ENCODE assay signal across 19 cellular contexts in the genomic region with DNA sequence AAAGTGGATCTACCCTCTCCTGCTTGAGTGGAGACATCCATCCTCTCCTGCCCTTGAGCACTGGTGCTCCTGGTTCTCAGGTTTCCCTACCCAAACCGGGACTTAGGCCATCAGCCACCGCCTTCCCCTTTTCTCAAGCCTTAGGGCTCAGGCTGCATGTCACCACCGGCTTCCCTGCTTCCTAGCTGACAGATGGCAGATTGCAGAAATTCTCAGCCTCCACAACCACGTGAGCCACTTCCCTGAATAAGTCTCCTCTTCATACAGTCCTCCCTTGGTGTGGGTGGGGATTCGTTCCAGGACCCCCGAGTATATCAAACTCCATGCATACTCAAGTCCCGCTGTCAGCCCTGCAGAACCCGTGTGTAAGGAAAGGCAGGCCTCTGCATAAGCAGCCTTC.
"Had no signal": no experiment of that assay in that cellular context is flagged by ENCODE, and none has a peak within 500 bp of the region (broad histone marks: within the 10 kb centered on the region; RNA-seq: fewer than 3 reads in every experiment).

No MANE protein-coding gene starts in this region.

- H3K27me3 ChIP-seq: adrenal gland, tibial artery, uterus had no signal

- H3K36me3 ChIP-seq: adrenal gland, tibial artery, uterus had no signal

- ATAC-seq: activated T-cell treated with anti-CD3 and anti-CD28 coated beads, Interleukin-2, amount 50 U/mL, for 72 hours; left colon; stimulated activated naive CD8-positive, alpha-beta T cell treated with anti-CD3 and anti-CD28 coated beads, Interleukin-15, Interleukin-2, amounts not matched to agents 100 U/mL and 50 U/mL, for 24 hours had no signal

- H3K4me3 ChIP-seq: adrenal gland, tibial artery, uterus had no signal

- DNase-seq: activated CD4-positive, alpha-beta T cell treated with anti-CD3 and anti-CD28 coated beads, Interleukin-2, amount 50 U/mL, for 4 hours; activated effector memory CD4-positive, alpha-beta T cell treated with anti-CD3 and anti-CD28 coated beads, Interleukin-2, amount 50 U/mL, for 16 hours; activated naive CD4-positive, alpha-beta T cell treated with anti-CD3 and anti-CD28 coated beads, Interleukin-2, amount 50 U/mL, for 16 hours; activated T-cell treated with anti-CD3 and anti-CD28 coated beads, Interleukin-2, amount 50 U/mL, for 72 hours; adrenal gland; endodermal cell; foreskin melanocyte; glutamatergic neuron; hypothalamus; islet precursor cell; left colon; midbrain; occipital lobe; stimulated activated naive CD8-positive, alpha-beta T cell treated with anti-CD3 and anti-CD28 coated beads, Interleukin-15, Interleukin-2, amounts not matched to agents 100 U/mL and 50 U/mL, for 24 hours; substantia nigra; T-helper 2 cell; tibial artery; uterus had no signal

- H3K4me1 ChIP-seq: adrenal gland, uterus had no signal

- H3K27ac ChIP-seq: adrenal gland, epithelial cell of prostate, tibial artery, uterus had no signal

- H3K9me3 ChIP-seq: adrenal gland, tibial artery, uterus had no signal
